ENCODE assay signal across 8 cellular contexts in the genomic region with DNA sequence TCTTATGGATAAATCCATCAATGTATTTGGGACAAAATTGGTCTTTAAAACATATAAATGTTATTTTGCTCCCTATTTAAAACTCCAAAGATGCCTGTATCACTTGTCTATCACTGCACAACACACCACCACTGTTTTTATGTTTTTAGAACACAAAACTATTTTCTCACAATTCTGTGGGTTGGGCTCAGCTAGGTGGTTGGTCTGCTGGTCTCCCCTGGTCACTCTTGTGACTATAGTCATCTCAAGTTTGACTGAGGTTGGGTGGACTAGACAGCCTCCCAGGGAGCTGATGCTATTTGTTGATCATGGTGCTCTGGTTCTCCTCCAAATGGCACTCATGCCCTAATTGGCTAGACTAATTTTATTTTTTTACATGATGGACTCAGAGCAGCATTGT. TPM values are rescaled to one million over a fixed set of nuclear protein-coding genes. Genes with fewer than 3 reads are reported as not detected.
"Had no signal": no experiment of that assay in that cellular context is flagged by ENCODE, and none has a peak within 500 bp of the region (broad histone marks: within the 10 kb centered on the region; RNA-seq: fewer than 3 reads in every experiment).

No MANE protein-coding gene starts in this region.

- H3K4me3 ChIP-seq: GM12878 had no signal

- DNase-seq: GDM1 had no signal

- FAIRE-seq: G401.6, GM12878, GM12891, GM12892, GM18507, GM19239 had no signal

- ATAC-seq: GM12878 had no signal

RNA-seq across cellular contexts. Expression of gene NR1H4, which starts 39.5 kb away (rescaled TPM):
- total RNA-seq: G401, GM12878 had no signal
